ENCODE assay signal across 34 cellular contexts in the genomic region with DNA sequence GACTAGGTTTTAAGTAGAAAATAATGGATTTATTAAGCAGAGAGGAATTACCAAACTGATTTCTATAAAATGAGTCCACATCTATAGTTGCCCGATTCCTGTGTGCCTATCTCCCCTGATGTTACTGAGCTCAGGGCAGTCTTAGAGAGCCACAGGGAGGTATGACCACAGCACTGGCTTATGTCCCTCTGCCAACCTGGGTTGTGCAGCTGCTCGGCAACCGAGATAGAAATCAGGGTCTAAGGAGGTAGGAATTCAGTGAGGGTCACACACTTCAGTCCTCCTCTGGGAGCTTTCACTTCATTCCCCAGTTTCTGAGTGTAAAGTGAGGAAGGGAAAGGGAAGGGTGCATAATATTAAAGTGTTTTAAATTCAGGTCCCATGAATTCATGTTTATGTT.
"Had no signal": no experiment of that assay in that cellular context is flagged by ENCODE, and none has a peak within 500 bp of the region (broad histone marks: within the 10 kb centered on the region; RNA-seq: fewer than 3 reads in every experiment).

No MANE protein-coding gene starts in this region.

- DNase-seq: activated CD4-positive, alpha-beta memory T cell treated with anti-CD3 and anti-CD28 coated beads for 36 hours; activated CD4-positive, alpha-beta T cell treated with anti-CD3 and anti-CD28 coated beads for 36 hours; activated CD4-positive, alpha-beta T cell treated with anti-CD3 and anti-CD28 coated beads, Interleukin-2, amount 10 ng/mL, durations not matched to agents 24 days and 14 days; activated CD4-positive, CD25-positive, alpha-beta regulatory T cell; activated CD4-positive, CD25-positive, alpha-beta regulatory T cell treated with anti-CD3 and anti-CD28 coated beads, Interleukin-2, amount 50 U/mL, for 72 hours; activated CD8-positive, alpha-beta memory T cell treated with anti-CD3 and anti-CD28 coated beads, Interleukin-2, amount 10 ng/mL, durations not matched to agents 7 days and 5 days; activated CD8-positive, alpha-beta memory T cell treated with anti-CD3 and anti-CD28 coated beads, Interleukin-2, amount 50 U/mL, for 4 hours; activated CD8-positive, alpha-beta T cell treated with anti-CD3 and anti-CD28 coated beads, Interleukin-2, amount 10 ng/mL, durations not matched to agents 7 days and 5 days; activated effector memory CD4-positive, alpha-beta T cell treated with anti-CD3 and anti-CD28 coated beads, Interleukin-2, amount 50 U/mL, for 16 hours; activated naive CD4-positive, alpha-beta T cell; activated naive CD4-positive, alpha-beta T cell treated with anti-CD3 and anti-CD28 coated beads, Interleukin-2, amount 10 ng/mL, durations not matched to agents 7 days and 5 days; activated naive CD8-positive, alpha-beta T cell treated with anti-CD3 and anti-CD28 coated beads, Interleukin-2, amount 10 ng/mL, durations not matched to agents 7 days and 5 days; activated T-cell treated with anti-CD3 and anti-CD28 coated beads, Interleukin-2, amount 50 U/mL, for 1 hour; activated T-cell treated with anti-CD3 and anti-CD28 coated beads, Interleukin-2, amount 50 U/mL, for 48 hours; brain microvascular endothelial cell; dorsolateral prefrontal cortex; effector CD4-positive, alpha-beta T cell; effector memory CD8-positive, alpha-beta T cell; erythroblast; foreskin keratinocyte; gastrocnemius medialis; glutamatergic neuron; heart left ventricle; T-helper 1 cell; T-helper 17 cell; T1000 had no signal

- H3K4me3 ChIP-seq: coronary artery, dorsolateral prefrontal cortex, esophagus muscularis mucosa, gastrocnemius medialis, heart left ventricle had no signal

- H3K36me3 Mint-ChIP-seq: activated CD4-positive, alpha-beta memory T cell treated with anti-CD3 and anti-CD28 coated beads for 36 hours; activated CD8-positive, alpha-beta memory T cell treated with anti-CD3 and anti-CD28 coated beads, Interleukin-2, amount 10 ng/mL, durations not matched to agents 7 days and 5 days; activated naive CD4-positive, alpha-beta T cell treated with anti-CD3 and anti-CD28 coated beads, Interleukin-2, amount 10 ng/mL, durations not matched to agents 7 days and 5 days; activated naive CD4-positive, alpha-beta T cell treated with anti-CD3 and anti-CD28 coated beads, Interleukin-2, amount 50 U/mL, for 72 hours; activated naive CD8-positive, alpha-beta T cell treated with anti-CD3 and anti-CD28 coated beads, Interleukin-2, amount 10 ng/mL, durations not matched to agents 7 days and 5 days had no signal

- H3K27me3 ChIP-seq: brain microvascular endothelial cell, dorsolateral prefrontal cortex, esophagus muscularis mucosa, foreskin keratinocyte, gastrocnemius medialis, heart left ventricle had no signal

- ATAC-seq: activated CD4-positive, alpha-beta T cell treated with anti-CD3 and anti-CD28 coated beads for 36 hours; activated CD8-positive, alpha-beta memory T cell treated with anti-CD3 and anti-CD28 coated beads, Interleukin-2, amount 10 ng/mL, durations not matched to agents 7 days and 5 days; activated CD8-positive, alpha-beta T cell treated with anti-CD3 and anti-CD28 coated beads, Interleukin-2, amount 10 ng/mL, durations not matched to agents 7 days and 5 days; activated naive CD4-positive, alpha-beta T cell treated with anti-CD3 and anti-CD28 coated beads, Interleukin-2, amount 50 U/mL, for 72 hours; effector memory CD8-positive, alpha-beta T cell; gastrocnemius medialis; heart left ventricle; T-helper 17 cell had no signal

- H3K27ac ChIP-seq: brain microvascular endothelial cell, coronary artery, esophagus muscularis mucosa, foreskin keratinocyte, gastrocnemius medialis, heart left ventricle had no signal

- H3K36me3 ChIP-seq: brain microvascular endothelial cell, esophagus muscularis mucosa, gastrocnemius medialis, heart left ventricle had no signal

- H3K27me3 Mint-ChIP-seq: activated CD4-positive, alpha-beta T cell treated with anti-CD3 and anti-CD28 coated beads, Interleukin-2, amount 10 ng/mL, durations not matched to agents 24 days and 14 days; activated naive CD4-positive, alpha-beta T cell treated with anti-CD3 and anti-CD28 coated beads, Interleukin-2, amount 10 ng/mL, durations not matched to agents 7 days and 5 days; dendritic cell treated with granulocyte-macrophage colony-stimulating factor and Interleukin-4, amounts not matched to agents 40 ng/mL and 50 ng/mL, for 4 days had no signal

- H3K27ac Mint-ChIP-seq: activated CD4-positive, alpha-beta memory T cell treated with anti-CD3 and anti-CD28 coated beads for 36 hours; activated CD4-positive, alpha-beta T cell treated with anti-CD3 and anti-CD28 coated beads for 36 hours; activated CD4-positive, alpha-beta T cell treated with anti-CD3 and anti-CD28 coated beads, Interleukin-2, amount 10 ng/mL, durations not matched to agents 24 days and 14 days; activated CD8-positive, alpha-beta memory T cell treated with anti-CD3 and anti-CD28 coated beads, Interleukin-2, amount 10 ng/mL, durations not matched to agents 7 days and 5 days; activated CD8-positive, alpha-beta T cell treated with anti-CD3 and anti-CD28 coated beads, Interleukin-2, amount 10 ng/mL, durations not matched to agents 7 days and 5 days; activated naive CD4-positive, alpha-beta T cell treated with anti-CD3 and anti-CD28 coated beads, Interleukin-2, amount 10 ng/mL, durations not matched to agents 7 days and 5 days; activated naive CD4-positive, alpha-beta T cell treated with anti-CD3 and anti-CD28 coated beads, Interleukin-2, amount 50 U/mL, for 72 hours; activated naive CD8-positive, alpha-beta T cell treated with anti-CD3 and anti-CD28 coated beads, Interleukin-2, amount 10 ng/mL, durations not matched to agents 7 days and 5 days; activated T-helper 1 cell treated with anti-CD3 and anti-CD28 coated beads, Interleukin-12 subunit alpha, Interleukin-12 subunit beta, Interleukin-2, Interleukin-4 antibody, amounts not matched to agents 30 ng/mL and 10 ng/mL and 1 ng/mL, durations not matched to agents 14 hours and 24 hours and 36 hours; activated T-helper 2 cell treated with anti-CD3 and anti-CD28 coated beads, Interferon-gamma antibody, Interleukin-2, Interleukin-4, amounts not matched to agents 10 μg/mL and 5 μg/mL and 100 μg/mL, durations not matched to agents 14 hours and 24 hours and 36 hours; dendritic cell treated with granulocyte-macrophage colony-stimulating factor and Interleukin-4, amounts not matched to agents 40 ng/mL and 50 ng/mL, for 4 days; effector memory CD8-positive, alpha-beta T cell; T-helper 17 cell; T-helper 2 cell treated with Interferon-gamma antibody and Interleukin-4, amounts not matched to agents 5 μg/mL and 100 μg/mL, for 36 hours had no signal

- H3K9me3 Mint-ChIP-seq: activated CD4-positive, alpha-beta memory T cell treated with anti-CD3 and anti-CD28 coated beads for 36 hours; activated CD4-positive, alpha-beta T cell treated with anti-CD3 and anti-CD28 coated beads, Interleukin-2, amount 10 ng/mL, durations not matched to agents 24 days and 14 days; activated naive CD4-positive, alpha-beta T cell treated with anti-CD3 and anti-CD28 coated beads, Interleukin-2, amount 10 ng/mL, durations not matched to agents 7 days and 5 days; activated naive CD4-positive, alpha-beta T cell treated with anti-CD3 and anti-CD28 coated beads, Interleukin-2, amount 50 U/mL, for 72 hours; activated naive CD8-positive, alpha-beta T cell treated with anti-CD3 and anti-CD28 coated beads, Interleukin-2, amount 10 ng/mL, durations not matched to agents 7 days and 5 days; activated T-helper 1 cell treated with anti-CD3 and anti-CD28 coated beads, Interleukin-12 subunit alpha, Interleukin-12 subunit beta, Interleukin-2, Interleukin-4 antibody, amounts not matched to agents 30 ng/mL and 10 ng/mL and 1 ng/mL, durations not matched to agents 14 hours and 24 hours and 36 hours; activated T-helper 2 cell treated with anti-CD3 and anti-CD28 coated beads, Interferon-gamma antibody, Interleukin-2, Interleukin-4, amounts not matched to agents 10 μg/mL and 5 μg/mL and 100 μg/mL, durations not matched to agents 14 hours and 24 hours and 36 hours; central memory CD8-positive, alpha-beta T cell; dendritic cell treated with granulocyte-macrophage colony-stimulating factor and Interleukin-4, amounts not matched to agents 40 ng/mL and 50 ng/mL, for 4 days; effector memory CD8-positive, alpha-beta T cell; T-helper 2 cell treated with Interferon-gamma antibody and Interleukin-4, amounts not matched to agents 5 μg/mL and 100 μg/mL, for 36 hours had no signal

- H3K4me3 Mint-ChIP-seq: activated CD4-positive, alpha-beta memory T cell treated with anti-CD3 and anti-CD28 coated beads for 36 hours; activated CD4-positive, alpha-beta T cell treated with anti-CD3 and anti-CD28 coated beads for 36 hours; activated CD4-positive, alpha-beta T cell treated with anti-CD3 and anti-CD28 coated beads, Interleukin-2, amount 10 ng/mL, durations not matched to agents 24 days and 14 days; activated CD8-positive, alpha-beta memory T cell treated with anti-CD3 and anti-CD28 coated beads, Interleukin-2, amount 10 ng/mL, durations not matched to agents 7 days and 5 days; activated CD8-positive, alpha-beta T cell treated with anti-CD3 and anti-CD28 coated beads, Interleukin-2, amount 10 ng/mL, durations not matched to agents 7 days and 5 days; activated naive CD4-positive, alpha-beta T cell treated with anti-CD3 and anti-CD28 coated beads, Interleukin-2, amount 10 ng/mL, durations not matched to agents 7 days and 5 days; activated naive CD8-positive, alpha-beta T cell treated with anti-CD3 and anti-CD28 coated beads, Interleukin-2, amount 10 ng/mL, durations not matched to agents 7 days and 5 days; activated T-helper 1 cell treated with anti-CD3 and anti-CD28 coated beads, Interleukin-12 subunit alpha, Interleukin-12 subunit beta, Interleukin-2, Interleukin-4 antibody, amounts not matched to agents 30 ng/mL and 10 ng/mL and 1 ng/mL, durations not matched to agents 14 hours and 24 hours and 36 hours; central memory CD8-positive, alpha-beta T cell; dendritic cell treated with granulocyte-macrophage colony-stimulating factor and Interleukin-4, amounts not matched to agents 40 ng/mL and 50 ng/mL, for 4 days; effector memory CD8-positive, alpha-beta T cell; T-helper 17 cell; T-helper 2 cell treated with Interferon-gamma antibody and Interleukin-4, amounts not matched to agents 5 μg/mL and 100 μg/mL, for 36 hours had no signal

- H3K4me1 Mint-ChIP-seq: activated CD4-positive, alpha-beta T cell treated with anti-CD3 and anti-CD28 coated beads for 36 hours; activated CD4-positive, alpha-beta T cell treated with anti-CD3 and anti-CD28 coated beads, Interleukin-2, amount 10 ng/mL, durations not matched to agents 24 days and 14 days; activated CD8-positive, alpha-beta memory T cell treated with anti-CD3 and anti-CD28 coated beads, Interleukin-2, amount 10 ng/mL, durations not matched to agents 7 days and 5 days; activated naive CD4-positive, alpha-beta T cell treated with anti-CD3 and anti-CD28 coated beads, Interleukin-2, amount 10 ng/mL, durations not matched to agents 7 days and 5 days; activated naive CD8-positive, alpha-beta T cell treated with anti-CD3 and anti-CD28 coated beads, Interleukin-2, amount 10 ng/mL, durations not matched to agents 7 days and 5 days; central memory CD8-positive, alpha-beta T cell had no signal

- H3K9me3 ChIP-seq: esophagus muscularis mucosa, gastrocnemius medialis, heart left ventricle had no signal

- H3K4me1 ChIP-seq: esophagus muscularis mucosa, foreskin keratinocyte, gastrocnemius medialis, heart left ventricle had no signal
